ENCODE assay signal across 32 cellular contexts in the genomic region with DNA sequence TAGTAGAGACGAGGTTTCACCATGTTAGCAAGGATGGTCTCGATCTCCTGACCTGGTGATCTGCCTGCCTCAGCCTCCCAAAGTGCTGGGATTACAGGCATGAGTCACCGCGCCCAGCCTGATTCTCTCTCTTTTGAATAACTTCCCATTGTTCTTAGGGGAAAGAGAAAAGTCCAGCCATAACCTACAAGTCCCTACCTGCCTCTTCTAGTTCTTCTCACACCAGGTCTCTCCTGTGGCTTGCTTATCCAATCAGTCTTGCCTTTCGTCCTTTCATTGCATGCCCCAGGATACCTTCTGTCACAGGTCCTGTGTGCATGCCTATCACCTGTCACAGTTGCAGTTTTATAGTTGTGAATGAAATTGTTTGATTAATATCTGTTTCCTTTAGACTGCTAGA.
"Had no signal": no experiment of that assay in that cellular context is flagged by ENCODE, and none has a peak within 500 bp of the region (broad histone marks: within the 10 kb centered on the region; RNA-seq: fewer than 3 reads in every experiment).

No MANE protein-coding gene starts in this region.

- H3K36me3 ChIP-seq: adrenal gland, gastrocnemius medialis, heart left ventricle had no signal

- H3K4me3 Mint-ChIP-seq: activated CD4-positive, alpha-beta memory T cell treated with anti-CD3 and anti-CD28 coated beads for 36 hours; activated CD4-positive, alpha-beta T cell treated with anti-CD3 and anti-CD28 coated beads for 36 hours; activated CD4-positive, alpha-beta T cell treated with anti-CD3 and anti-CD28 coated beads, Interleukin-2, amount 10 ng/mL, durations not matched to agents 24 days and 14 days; activated CD8-positive, alpha-beta memory T cell treated with anti-CD3 and anti-CD28 coated beads, Interleukin-2, amount 10 ng/mL, durations not matched to agents 7 days and 5 days; activated CD8-positive, alpha-beta T cell treated with anti-CD3 and anti-CD28 coated beads, Interleukin-2, amount 10 ng/mL, durations not matched to agents 7 days and 5 days; activated naive CD4-positive, alpha-beta T cell treated with anti-CD3 and anti-CD28 coated beads for 36 hours; activated naive CD4-positive, alpha-beta T cell treated with anti-CD3 and anti-CD28 coated beads, Interleukin-2, amount 50 U/mL, for 24 hours; activated naive CD8-positive, alpha-beta T cell treated with anti-CD3 and anti-CD28 coated beads for 36 hours; activated naive CD8-positive, alpha-beta T cell treated with anti-CD3 and anti-CD28 coated beads, Interleukin-2, amount 50 U/mL, for 24 hours; activated T-helper 1 cell treated with anti-CD3 and anti-CD28 coated beads, Interleukin-12 subunit alpha, Interleukin-12 subunit beta, Interleukin-2, Interleukin-4 antibody, amounts not matched to agents 30 ng/mL and 10 ng/mL and 1 ng/mL, durations not matched to agents 14 hours and 24 hours and 36 hours; effector memory CD8-positive, alpha-beta T cell had no signal

- H3K4me1 Mint-ChIP-seq: activated CD4-positive, alpha-beta T cell treated with anti-CD3 and anti-CD28 coated beads for 36 hours; activated CD4-positive, alpha-beta T cell treated with anti-CD3 and anti-CD28 coated beads, Interleukin-2, amount 10 ng/mL, durations not matched to agents 24 days and 14 days; activated CD8-positive, alpha-beta memory T cell treated with anti-CD3 and anti-CD28 coated beads, Interleukin-2, amount 10 ng/mL, durations not matched to agents 7 days and 5 days; activated naive CD4-positive, alpha-beta T cell treated with anti-CD3 and anti-CD28 coated beads, Interleukin-2, amount 50 U/mL, for 24 hours; activated naive CD8-positive, alpha-beta T cell treated with anti-CD3 and anti-CD28 coated beads for 36 hours; activated naive CD8-positive, alpha-beta T cell treated with anti-CD3 and anti-CD28 coated beads, Interleukin-2, amount 50 U/mL, for 24 hours had no signal

- H3K9me3 Mint-ChIP-seq: activated CD4-positive, alpha-beta memory T cell treated with anti-CD3 and anti-CD28 coated beads for 36 hours; activated CD4-positive, alpha-beta T cell treated with anti-CD3 and anti-CD28 coated beads, Interleukin-2, amount 10 ng/mL, durations not matched to agents 24 days and 14 days; activated naive CD4-positive, alpha-beta T cell treated with anti-CD3 and anti-CD28 coated beads for 36 hours; activated naive CD4-positive, alpha-beta T cell treated with anti-CD3 and anti-CD28 coated beads, Interleukin-2, amount 50 U/mL, for 24 hours; activated naive CD8-positive, alpha-beta T cell treated with anti-CD3 and anti-CD28 coated beads for 36 hours; activated T-helper 1 cell treated with anti-CD3 and anti-CD28 coated beads, Interleukin-12 subunit alpha, Interleukin-12 subunit beta, Interleukin-2, Interleukin-4 antibody, amounts not matched to agents 30 ng/mL and 10 ng/mL and 1 ng/mL, durations not matched to agents 14 hours and 24 hours and 36 hours; activated T-helper 2 cell treated with anti-CD3 and anti-CD28 coated beads, Interferon-gamma antibody, Interleukin-2, Interleukin-4, amounts not matched to agents 10 μg/mL and 5 μg/mL and 100 μg/mL, durations not matched to agents 14 hours and 24 hours and 36 hours; effector memory CD8-positive, alpha-beta T cell had no signal

- FAIRE-seq: colon had no signal

- H3K4me3 ChIP-seq: adrenal gland, body of pancreas, gastrocnemius medialis, heart left ventricle had no signal

- H3K27ac Mint-ChIP-seq: activated CD4-positive, alpha-beta memory T cell treated with anti-CD3 and anti-CD28 coated beads for 36 hours; activated CD4-positive, alpha-beta T cell treated with anti-CD3 and anti-CD28 coated beads for 36 hours; activated CD4-positive, alpha-beta T cell treated with anti-CD3 and anti-CD28 coated beads, Interleukin-2, amount 10 ng/mL, durations not matched to agents 24 days and 14 days; activated CD8-positive, alpha-beta memory T cell treated with anti-CD3 and anti-CD28 coated beads, Interleukin-2, amount 10 ng/mL, durations not matched to agents 7 days and 5 days; activated CD8-positive, alpha-beta T cell treated with anti-CD3 and anti-CD28 coated beads, Interleukin-2, amount 10 ng/mL, durations not matched to agents 7 days and 5 days; activated naive CD4-positive, alpha-beta T cell treated with anti-CD3 and anti-CD28 coated beads for 36 hours; activated naive CD4-positive, alpha-beta T cell treated with anti-CD3 and anti-CD28 coated beads, Interleukin-2, amount 50 U/mL, for 24 hours; activated naive CD8-positive, alpha-beta T cell treated with anti-CD3 and anti-CD28 coated beads for 36 hours; activated naive CD8-positive, alpha-beta T cell treated with anti-CD3 and anti-CD28 coated beads, Interleukin-2, amount 50 U/mL, for 24 hours; activated T-helper 1 cell treated with anti-CD3 and anti-CD28 coated beads, Interleukin-12 subunit alpha, Interleukin-12 subunit beta, Interleukin-2, Interleukin-4 antibody, amounts not matched to agents 30 ng/mL and 10 ng/mL and 1 ng/mL, durations not matched to agents 14 hours and 24 hours and 36 hours; activated T-helper 2 cell treated with anti-CD3 and anti-CD28 coated beads, Interferon-gamma antibody, Interleukin-2, Interleukin-4, amounts not matched to agents 10 μg/mL and 5 μg/mL and 100 μg/mL, durations not matched to agents 14 hours and 24 hours and 36 hours; effector memory CD8-positive, alpha-beta T cell had no signal

- H3K27me3 ChIP-seq: adrenal gland, body of pancreas, gastrocnemius medialis, heart left ventricle had no signal

- H3K27ac ChIP-seq: adrenal gland, body of pancreas, epithelial cell of prostate, gastrocnemius medialis, heart left ventricle had no signal

- H3K36me3 Mint-ChIP-seq: activated CD4-positive, alpha-beta memory T cell treated with anti-CD3 and anti-CD28 coated beads for 36 hours; activated CD8-positive, alpha-beta memory T cell treated with anti-CD3 and anti-CD28 coated beads, Interleukin-2, amount 10 ng/mL, durations not matched to agents 7 days and 5 days; activated naive CD4-positive, alpha-beta T cell treated with anti-CD3 and anti-CD28 coated beads, Interleukin-2, amount 50 U/mL, for 24 hours; activated naive CD8-positive, alpha-beta T cell treated with anti-CD3 and anti-CD28 coated beads for 36 hours had no signal

- H3K9me3 ChIP-seq: adrenal gland, body of pancreas, gastrocnemius medialis, heart left ventricle had no signal

- H3K4me1 ChIP-seq: adrenal gland, gastrocnemius medialis had no signal

- DNase-seq: activated CD4-positive, alpha-beta memory T cell treated with anti-CD3 and anti-CD28 coated beads for 36 hours; activated CD4-positive, alpha-beta T cell treated with anti-CD3 and anti-CD28 coated beads for 36 hours; activated CD4-positive, alpha-beta T cell treated with anti-CD3 and anti-CD28 coated beads, Interleukin-2, amount 10 ng/mL, durations not matched to agents 24 days and 14 days; activated CD4-positive, CD25-positive, alpha-beta regulatory T cell; activated CD4-positive, CD25-positive, alpha-beta regulatory T cell treated with anti-CD3 and anti-CD28 coated beads, Interleukin-2, amount 50 U/mL, for 72 hours; activated CD8-positive, alpha-beta memory T cell treated with anti-CD3 and anti-CD28 coated beads, Interleukin-2, amount 10 ng/mL, durations not matched to agents 7 days and 5 days; activated CD8-positive, alpha-beta memory T cell treated with anti-CD3 and anti-CD28 coated beads, Interleukin-2, amount 50 U/mL, for 4 hours; activated CD8-positive, alpha-beta T cell treated with anti-CD3 and anti-CD28 coated beads, Interleukin-2, amount 10 ng/mL, durations not matched to agents 7 days and 5 days; activated effector memory CD4-positive, alpha-beta T cell treated with anti-CD3 and anti-CD28 coated beads, Interleukin-2, amount 50 U/mL, for 16 hours; activated naive CD4-positive, alpha-beta T cell treated with anti-CD3 and anti-CD28 coated beads for 36 hours; activated naive CD8-positive, alpha-beta T cell treated with anti-CD3 and anti-CD28 coated beads for 36 hours; activated naive CD8-positive, alpha-beta T cell treated with anti-CD3 and anti-CD28 coated beads, Interleukin-2, amount 50 U/mL, for 24 hours; activated T-cell treated with anti-CD3 and anti-CD28 coated beads, Interleukin-2, amount 50 U/mL, for 1 hour; activated T-cell treated with anti-CD3 and anti-CD28 coated beads, Interleukin-2, amount 50 U/mL, for 48 hours; adrenal gland; amygdala; aorta; body of pancreas; cortex of kidney; dermis blood vessel endothelial cell; effector CD4-positive, alpha-beta T cell; effector memory CD8-positive, alpha-beta T cell; foreskin fibroblast; gastrocnemius medialis; glutamatergic neuron; heart left ventricle; T-helper 2 cell had no signal
